28 cellular contexts compared by ENCODE assay signal in the genomic region with DNA sequence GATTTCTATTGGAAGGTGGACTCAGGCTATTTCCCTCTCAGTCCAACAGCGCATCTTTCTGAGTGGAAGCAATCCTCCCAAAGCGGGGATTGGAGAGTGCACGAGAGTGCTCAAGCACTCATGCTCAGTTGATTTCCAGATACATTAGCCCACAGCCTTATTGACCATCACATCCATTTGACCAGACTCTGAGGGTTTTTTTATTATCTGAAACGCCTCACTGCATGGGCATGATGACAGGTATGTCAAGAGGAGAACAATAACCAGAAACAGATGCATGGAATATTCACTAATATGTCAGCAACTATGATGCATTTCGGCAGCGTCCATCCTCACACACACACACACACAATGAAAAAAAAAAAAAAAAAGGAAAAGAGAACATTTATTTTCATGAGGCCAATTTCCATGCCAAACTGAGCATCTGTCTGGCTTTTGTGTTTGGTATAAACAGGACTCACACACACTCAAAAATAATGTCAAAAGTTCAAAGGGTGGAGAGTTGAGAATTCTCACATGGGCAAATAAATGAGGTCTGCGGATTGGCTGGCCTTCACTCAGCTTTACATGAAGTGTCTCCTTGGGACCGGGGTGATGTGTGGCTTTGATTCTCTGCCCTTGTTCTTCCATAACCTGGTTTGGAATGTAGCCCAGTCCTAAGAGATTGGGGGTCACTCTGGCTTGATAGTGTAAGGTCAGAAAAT.
"Had no signal": no experiment of that assay in that cellular context is flagged by ENCODE, and none has a peak within 500 bp of the region (broad histone marks: within the 10 kb centered on the region; RNA-seq: fewer than 3 reads in every experiment).

No MANE protein-coding gene starts in this region.

- H3K36me3 ChIP-seq: breast epithelium, Peyer's patch, SJCRH30 had no signal

- H3K27ac ChIP-seq: breast epithelium, Peyer's patch, RWPE1, SJCRH30 had no signal

- H3K36me3 Mint-ChIP-seq: activated naive CD4-positive, alpha-beta T cell treated with anti-CD3 and anti-CD28 coated beads, Interleukin-2, amount 50 U/mL, for 24 hours had no signal

- H3K27ac Mint-ChIP-seq: activated B cell treated with CpG ODN at 0.5 μM for 24 hours; activated CD4-positive, alpha-beta T cell treated with anti-CD3 and anti-CD28 coated beads, Interleukin-2, amount 10 ng/mL, durations not matched to agents 24 days and 14 days; activated CD8-positive, alpha-beta memory T cell treated with anti-CD3 and anti-CD28 coated beads, Interleukin-2, amount 10 ng/mL, durations not matched to agents 7 days and 5 days; activated naive CD4-positive, alpha-beta T cell treated with anti-CD3 and anti-CD28 coated beads, Interleukin-2, amount 50 U/mL, for 24 hours; activated T-cell treated with anti-CD3 and anti-CD28 coated beads, Interleukin-2, amount 50 U/mL, for 24 hours; activated T-helper 1 cell treated with anti-CD3 and anti-CD28 coated beads, Interleukin-12 subunit alpha, Interleukin-12 subunit beta, Interleukin-2, Interleukin-4 antibody, amounts not matched to agents 30 ng/mL and 10 ng/mL and 1 ng/mL, durations not matched to agents 14 hours and 24 hours and 36 hours; T-helper 1 cell treated with Interleukin-12 subunit alpha and Interleukin-12 subunit beta and Interleukin-4 antibody, amounts not matched to agents 30 μg/mL and 1 μg/mL, for 36 hours had no signal

- H3K4me3 ChIP-seq: breast epithelium, Peyer's patch, SJCRH30 had no signal

- H3K4me3 Mint-ChIP-seq: activated B cell treated with CpG ODN at 0.5 μM for 24 hours; activated CD4-positive, alpha-beta T cell treated with anti-CD3 and anti-CD28 coated beads, Interleukin-2, amount 10 ng/mL, durations not matched to agents 24 days and 14 days; activated CD8-positive, alpha-beta memory T cell treated with anti-CD3 and anti-CD28 coated beads, Interleukin-2, amount 10 ng/mL, durations not matched to agents 7 days and 5 days; activated naive CD4-positive, alpha-beta T cell treated with anti-CD3 and anti-CD28 coated beads, Interleukin-2, amount 50 U/mL, for 24 hours; activated T-cell treated with anti-CD3 and anti-CD28 coated beads, Interleukin-2, amount 50 U/mL, for 24 hours; activated T-helper 1 cell treated with anti-CD3 and anti-CD28 coated beads, Interleukin-12 subunit alpha, Interleukin-12 subunit beta, Interleukin-2, Interleukin-4 antibody, amounts not matched to agents 30 ng/mL and 10 ng/mL and 1 ng/mL, durations not matched to agents 14 hours and 24 hours and 36 hours; T-helper 1 cell treated with Interleukin-12 subunit alpha and Interleukin-12 subunit beta and Interleukin-4 antibody, amounts not matched to agents 30 μg/mL and 1 μg/mL, for 36 hours had no signal

- DNase-seq: activated B cell treated with CpG ODN at 0.5 μM for 24 hours; activated CD4-positive, alpha-beta T cell treated with anti-CD3 and anti-CD28 coated beads for 1 hour; activated CD4-positive, alpha-beta T cell treated with anti-CD3 and anti-CD28 coated beads, Interleukin-2, amount 10 ng/mL, durations not matched to agents 24 days and 14 days; activated CD4-positive, alpha-beta T cell treated with anti-CD3 and anti-CD28 coated beads, Interleukin-2, amount 50 U/mL, for 48 hours; activated CD8-positive, alpha-beta memory T cell treated with anti-CD3 and anti-CD28 coated beads, Interleukin-2, amount 10 ng/mL, durations not matched to agents 7 days and 5 days; activated effector memory CD4-positive, alpha-beta T cell treated with Interleukin-2 at 50 U/mL for 16 hours; activated naive CD4-positive, alpha-beta T cell; activated T-cell treated with anti-CD3 and anti-CD28 coated beads, Interleukin-2, amount 50 U/mL, for 24 hours; aorta; IMR-90; Kasumi-1; KBM-7; NCI-H1048; NCI-H1417 treated with DMSO at 0.1 percent for 48 hours; NCI-H1694; NCI-H2029; NCI-H2107; NCI-H2171 treated with DMSO at 0.1 percent for 48 hours; NCI-H510A treated with DMSO at 0.1 percent for 48 hours; Peyer's patch; Right ventricle myocardium superior; SJCRH30; T-helper 9 cell had no signal

- H3K9me3 Mint-ChIP-seq: activated B cell treated with CpG ODN at 0.5 μM for 24 hours; activated naive CD4-positive, alpha-beta T cell treated with anti-CD3 and anti-CD28 coated beads, Interleukin-2, amount 50 U/mL, for 24 hours; activated T-cell treated with anti-CD3 and anti-CD28 coated beads, Interleukin-2, amount 50 U/mL, for 24 hours; activated T-helper 1 cell treated with anti-CD3 and anti-CD28 coated beads, Interleukin-12 subunit alpha, Interleukin-12 subunit beta, Interleukin-2, Interleukin-4 antibody, amounts not matched to agents 30 ng/mL and 10 ng/mL and 1 ng/mL, durations not matched to agents 14 hours and 24 hours and 36 hours had no signal

- H3K27me3 ChIP-seq: breast epithelium, Peyer's patch, SJCRH30 had no signal

- H3K9me3 ChIP-seq: breast epithelium, Peyer's patch had no signal

- H3K4me1 ChIP-seq: breast epithelium had no signal
